8 cellular contexts compared by ENCODE assay signal in the genomic region with DNA sequence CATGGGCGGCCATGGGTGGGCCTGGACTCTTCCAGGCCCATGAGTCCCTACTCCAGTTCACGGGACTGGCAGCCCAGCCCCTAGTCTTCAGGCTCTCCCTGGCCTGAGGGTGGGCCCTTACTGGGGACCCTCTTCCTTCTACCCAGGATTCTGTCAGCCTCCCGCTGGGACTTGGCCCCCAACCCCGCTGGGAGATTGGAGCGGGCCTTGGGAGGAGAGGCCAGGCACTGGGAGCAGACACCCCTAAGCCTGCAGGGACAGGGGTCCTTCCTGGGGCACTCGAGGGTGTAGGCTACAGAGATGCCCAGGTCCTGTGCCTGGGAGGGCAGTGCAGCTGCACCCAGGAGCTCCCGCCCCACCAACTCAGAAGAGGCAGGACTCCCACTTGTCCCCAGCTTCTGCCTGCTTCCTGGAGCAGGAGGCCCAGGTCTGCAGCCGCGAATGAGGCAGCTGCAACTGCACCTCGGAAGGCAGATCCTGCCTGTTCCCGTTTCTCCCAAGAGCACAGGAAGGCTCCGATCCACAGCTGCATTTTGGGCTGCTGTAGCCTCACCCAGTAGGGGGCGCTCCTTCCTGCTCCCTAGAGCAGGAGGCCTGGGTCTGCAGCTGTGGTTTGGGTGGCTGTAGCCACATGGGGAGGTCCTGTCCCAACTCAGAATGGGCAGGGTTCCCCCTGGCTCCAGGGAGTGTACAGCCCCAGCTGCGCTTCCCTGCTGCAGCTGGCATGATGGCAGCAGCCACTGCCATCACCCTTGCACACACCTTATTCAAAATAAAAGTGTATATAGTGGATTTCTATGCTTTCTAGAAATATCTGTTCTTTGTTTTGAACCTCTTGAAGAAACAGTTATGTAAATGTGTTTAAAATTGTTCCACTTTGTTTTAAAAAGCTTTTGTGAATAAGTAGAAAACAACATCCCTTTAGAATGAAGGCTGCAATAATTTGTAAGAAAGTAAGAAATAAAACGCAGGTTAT. TPM values are rescaled to one million over a fixed set of nuclear protein-coding genes. Genes with fewer than 3 reads are reported as not detected.
DNase-seq lines count a peak whose midpoint lies in the region; ATAC-seq and TF ChIP-seq lines count a peak whose summit lies in the region.

No MANE protein-coding gene starts in this region.

- H3K27me3 Mint-ChIP-seq in CD14-positive monocyte (ENCODE audit: low read depth in 3 of 3) = peaks cover 9 to 15% (median 11%) of the 10 kb centered on the region in 3 donors

- peaks cover 10 to 18% of the 10 kb centered on the region in 2 experiments for H3K4me1 ChIP-seq in trophoblast cell (ENCODE audit: control insufficient read depth in 1 of 2, insufficient read depth in 2 of 2, low read length in 2 of 2)

- H2BK12ac ChIP-seq in trophoblast cell (ENCODE audit: low read length) = peak overlapping the region; percentile 7

- H3K4me1 Mint-ChIP-seq in CD14-positive monocyte = no peaks in the 10 kb centered on the region

- H3K14ac ChIP-seq in trophoblast cell (ENCODE audit: low read length) = peak overlapping the region; percentile 81

- H3K36me3 ChIP-seq in trophoblast cell (ENCODE audit: control insufficient read depth in 1 of 2, insufficient read depth in 2 of 2, low read length in 2 of 2) = no peaks in the 10 kb centered on the region

- H2AK5ac ChIP-seq in trophoblast cell (ENCODE audit: low read length) = peak overlapping the region; percentile 93

- intact Hi-C loops in CD14-positive monocyte (cut with micrococcal nuclease) = no loop called here

- ATAC-seq in GM19455 (IDR thresholded peaks at IDR 0.05; ENCODE audit: unreplicated experiment) = no peak
- no peak for ATAC-seq in GM19395 (IDR thresholded peaks at IDR 0.05; ENCODE audit: unreplicated experiment)

- no peak overlapping the region for H3K27ac ChIP-seq in trophoblast cell (ENCODE audit: low read depth, low read length)

- H2AFZ ChIP-seq in trophoblast cell (ENCODE audit: insufficient read depth, low read length, poor library complexity) = no peak overlapping the region

- no CpG with 5 or more reads among the region's 15 CpGs for WGBS in trophoblast cell (ENCODE audit: extremely low coverage, insufficient coverage, insufficient read length)

- H3K4me3 Mint-ChIP-seq in CD14-positive monocyte = no peak overlapping the region

- H3K18ac ChIP-seq in trophoblast cell (ENCODE audit: low read length) = peak overlapping the region; percentile 75

- TF ChIP-seq CTCF in CD14-positive monocyte (IDR thresholded peaks at IDR 0.05) (peak; percentile 67), epithelial cell of proximal tubule (conservative IDR thresholded peaks at IDR 0.05; ENCODE audit: low read depth, low read length) (peak; percentile 65)

- DNase-seq in CD14-positive monocyte (ENCODE audit: low spot score) = no peak
- peak; percentile 29 for DNase-seq in HuH-7 (ENCODE audit: low spot score)
- DNase-seq in activated CD4-positive, alpha-beta T cell treated with anti-CD3 and anti-CD28 coated beads, Interleukin-2, amount 50 U/mL, for 1 hour = peak; percentile 26
- DNase-seq in epithelial cell of proximal tubule (ENCODE audit: low read depth) = no peak
- DNase-seq in trophoblast cell = peak in 1 of 2 donors; percentile 19
- no peak for DNase-seq in 8988T

- H4K91ac ChIP-seq in trophoblast cell (ENCODE audit: low read depth, low read length) = peak overlapping the region; percentile 86

- H2BK120ac ChIP-seq in trophoblast cell (ENCODE audit: insufficient read depth, low read length, poor library complexity) = peak overlapping the region; percentile 92

- no peak overlapping the region for H4K12ac ChIP-seq in trophoblast cell (ENCODE audit: low read depth, low read length)

- no peak overlapping the region for H3K9ac ChIP-seq in trophoblast cell (ENCODE audit: low read length)

- H3K79me1 ChIP-seq in trophoblast cell (ENCODE audit: low read length) = peaks cover 26% of the 10 kb centered on the region

- H3K23ac ChIP-seq in trophoblast cell (ENCODE audit: low read length) = no peak overlapping the region

- H3K9me3 ChIP-seq in trophoblast cell (ENCODE audit: insufficient read depth, low read depth, low read length) = no peaks in the 10 kb centered on the region

- H3K4me2 ChIP-seq in trophoblast cell (ENCODE audit: low read length) = no peak overlapping the region

- H3K27ac Mint-ChIP-seq in CD14-positive monocyte = no peak overlapping the region

- H3K79me2 ChIP-seq in trophoblast cell (ENCODE audit: control insufficient read depth, insufficient read depth, low read length, poor library complexity) = no peaks in the 10 kb centered on the region

- peak overlapping the region; percentile 1 for H4K8ac ChIP-seq in trophoblast cell (ENCODE audit: low read depth, low read length)

- no peaks in the 10 kb centered on the region for H3K36me3 Mint-ChIP-seq in CD14-positive monocyte

- H3K4ac ChIP-seq in trophoblast cell (ENCODE audit: low read depth, low read length) = peak overlapping the region; percentile 17

- no peaks in the 10 kb centered on the region for H3K27me3 ChIP-seq in trophoblast cell (ENCODE audit: insufficient read depth, low read length)

- H2BK5ac ChIP-seq in trophoblast cell (ENCODE audit: low read depth, low read length, poor library complexity) = peak overlapping the region; percentile 39

- no peak overlapping the region for H3K4me3 ChIP-seq in epithelial cell of proximal tubule (ENCODE audit: low read depth, low read length)
- H3K4me3 ChIP-seq in trophoblast cell (ENCODE audit: low read depth, low read length) = no peak overlapping the region

- H3K9me3 Mint-ChIP-seq in CD14-positive monocyte = peaks cover 0 to 2% (median 0%) of the 10 kb centered on the region in 7 donors

RNA-seq across cellular contexts. Expression of a gene that starts 46.8 kb away (rescaled TPM):
- polyA plus RNA-seq in CD14-positive monocyte = not detected
- total RNA-seq in epithelial cell of proximal tubule = not detected in 2 replicates
- 0.12 TPM in 1 of 2 replicates, not detected in the other for polyA plus RNA-seq in trophoblast cell (2013)

Comparison
In these comparisons a context has a peak if more than half of its experiments do, and no peak if none do; other contexts are left out.
1. DNase-seq: peak in HuH-7 (single experiment) and activated CD4-positive, alpha-beta T cell treated with anti-CD3 and anti-CD28 coated beads, Interleukin-2, amount 50 U/mL, for 1 hour (single experiment); none in CD14-positive monocyte (single experiment), epithelial cell of proximal tubule (single experiment) and 8988T (single experiment).